8 cellular contexts compared by ENCODE assay signal in the genomic region with DNA sequence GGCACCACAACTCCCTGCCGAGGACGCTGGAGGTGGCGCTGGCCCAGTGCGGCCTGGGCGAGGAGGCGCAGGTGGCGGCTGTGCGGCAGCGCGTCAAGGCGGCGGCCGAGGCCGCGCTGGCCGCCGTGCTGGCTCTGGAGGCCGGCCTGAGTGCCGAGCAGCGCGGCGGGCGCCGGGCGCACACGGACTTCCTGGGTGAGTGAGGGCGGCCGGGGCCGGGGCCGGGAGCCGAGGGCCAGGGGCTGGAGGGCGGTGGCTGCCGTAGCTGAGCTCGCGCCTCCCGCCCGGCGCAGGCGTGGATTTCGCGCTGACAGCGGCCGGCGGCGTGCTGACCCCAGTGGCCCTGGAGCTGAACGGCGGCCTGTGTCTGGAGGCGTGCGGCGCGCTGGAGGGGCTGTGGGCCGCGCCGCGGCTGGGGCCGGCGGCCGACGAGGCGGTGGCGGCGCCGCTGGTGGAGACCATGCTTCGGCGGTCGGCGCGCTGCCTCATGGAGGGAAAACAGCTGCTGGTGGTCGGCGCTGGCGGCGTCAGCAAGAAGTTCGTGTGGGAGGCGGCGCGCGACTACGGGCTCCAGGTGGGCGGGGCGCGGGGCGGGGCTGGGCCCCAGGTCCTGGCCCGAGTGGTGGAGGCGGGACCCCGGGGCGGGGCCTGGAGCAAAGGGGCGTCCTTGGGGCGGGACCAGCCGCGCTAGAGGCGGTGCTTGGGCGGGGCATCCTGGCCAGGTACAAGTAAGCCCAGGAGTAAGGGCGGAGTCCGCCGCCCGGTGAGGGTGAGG. TPM values are rescaled to one million over a fixed set of nuclear protein-coding genes. Genes with fewer than 3 reads are reported as not detected.
DNase-seq lines count a peak whose midpoint lies in the region; ATAC-seq and TF ChIP-seq lines count a peak whose summit lies in the region.

No MANE protein-coding gene starts in this region.

- H3K4me1 Mint-ChIP-seq in activated naive CD8-positive, alpha-beta T cell treated with anti-CD3 and anti-CD28 coated beads, Interleukin-2, amount 10 ng/mL, durations not matched to agents 7 days and 5 days = peaks cover 43% of the 10 kb centered on the region

- peak overlapping the region; percentile 31 for H2BK5ac ChIP-seq in trophoblast cell (ENCODE audit: low read depth, low read length, poor library complexity)

- DNase-seq in NCI-H128 (lab: John Stamatoyannopoulos, UW; ENCODE audit: unreplicated experiment) = peak; percentile 75
- peak; percentile 68 for DNase-seq in SKM-1 treated with dmso at 0.1 percent for 144 hours (lab: John Stamatoyannopoulos, UW; ENCODE audit: unreplicated experiment)
- DNase-seq in activated naive CD8-positive, alpha-beta T cell treated with anti-CD3 and anti-CD28 coated beads, Interleukin-2, amount 10 ng/mL, durations not matched to agents 7 days and 5 days = peak; percentile 100
- peak; percentile 98 for DNase-seq in Right ventricle myocardium superior
- peak; percentile 95 to 98 for DNase-seq in trophoblast cell
- DNase-seq in tibial nerve (ENCODE audit: low spot score in 2 of 2) = peak; percentile 92 to 93

- H3K9me3 Mint-ChIP-seq in activated naive CD8-positive, alpha-beta T cell treated with anti-CD3 and anti-CD28 coated beads, Interleukin-2, amount 10 ng/mL, durations not matched to agents 7 days and 5 days = no peaks in the 10 kb centered on the region

- H3K4me2 ChIP-seq in trophoblast cell (ENCODE audit: low read length) = peak overlapping the region; percentile 98

- H3K36me3 Mint-ChIP-seq in activated naive CD8-positive, alpha-beta T cell treated with anti-CD3 and anti-CD28 coated beads, Interleukin-2, amount 10 ng/mL, durations not matched to agents 7 days and 5 days = no peaks in the 10 kb centered on the region

- peak; percentile 42 to 84 for TF ChIP-seq POLR2A in tibial nerve (IDR thresholded peaks at IDR 0.05)

- H2BK12ac ChIP-seq in trophoblast cell (ENCODE audit: low read length) = peak overlapping the region; percentile 28

- ATAC-seq in HG02623 (IDR thresholded peaks at IDR 0.05; ENCODE audit: unreplicated experiment) = peak; percentile 86
- ATAC-seq in activated naive CD8-positive, alpha-beta T cell treated with anti-CD3 and anti-CD28 coated beads, Interleukin-2, amount 10 ng/mL, durations not matched to agents 7 days and 5 days (ENCODE audit: low read depth) = peak; percentile 75
- ATAC-seq in Right ventricle myocardium superior (ENCODE audit: poor library complexity) = peak; percentile 93

- H3K27ac ChIP-seq in trophoblast cell (ENCODE audit: low read depth, low read length) (peak overlapping the region; percentile 69), tibial nerve (peak overlapping the region; percentile 89 to 94 (median 92))

- peak overlapping the region; percentile 91 for H3K14ac ChIP-seq in trophoblast cell (ENCODE audit: low read length)

- peak in 2 of 5 experiments; percentile 46 to 63 for TF ChIP-seq CTCF in tibial nerve (IDR thresholded peaks at IDR 0.05)

- peaks cover 2% of the 10 kb centered on the region for H3K79me2 ChIP-seq in trophoblast cell (ENCODE audit: control insufficient read depth, insufficient read depth, low read length, poor library complexity)

- H3K27me3 Mint-ChIP-seq in activated naive CD8-positive, alpha-beta T cell treated with anti-CD3 and anti-CD28 coated beads, Interleukin-2, amount 10 ng/mL, durations not matched to agents 7 days and 5 days = no peaks in the 10 kb centered on the region

- H3K4me3 Mint-ChIP-seq in activated naive CD8-positive, alpha-beta T cell treated with anti-CD3 and anti-CD28 coated beads, Interleukin-2, amount 10 ng/mL, durations not matched to agents 7 days and 5 days = peak overlapping the region; percentile 84

- no peak overlapping the region for H2BK120ac ChIP-seq in trophoblast cell (ENCODE audit: insufficient read depth, low read length, poor library complexity)

- H3K4me1 ChIP-seq in trophoblast cell (ENCODE audit: control insufficient read depth in 1 of 2, insufficient read depth in 2 of 2, low read length in 2 of 2) = peaks cover 12 to 14% of the 10 kb centered on the region in 2 experiments
- H3K4me1 ChIP-seq in tibial nerve = peaks cover 0 to 49% (median 32%) of the 10 kb centered on the region in 4 donors

- H4K8ac ChIP-seq in trophoblast cell (ENCODE audit: low read depth, low read length) = peak overlapping the region; percentile 91

- peak overlapping the region; percentile 39 for H3K4ac ChIP-seq in trophoblast cell (ENCODE audit: low read depth, low read length)

- peak; percentile 33 to 74 for TF ChIP-seq EP300 in tibial nerve (IDR thresholded peaks at IDR 0.05)

- WGBS in trophoblast cell (ENCODE audit: extremely low coverage, insufficient coverage, insufficient read length) = no CpG with 5 or more reads among the region's 96 CpGs
- 1 to 2% methylated on average over 18 to 23 of the region's 96 CpGs for WGBS in tibial nerve, 2 donors

- intact Hi-C loops in Right ventricle myocardium superior (cut with DNase I) = no loop called here

- H3K79me1 ChIP-seq in trophoblast cell (ENCODE audit: low read length) = peaks cover 2% of the 10 kb centered on the region

- H3K9me3 ChIP-seq in trophoblast cell (ENCODE audit: insufficient read depth, low read depth, low read length) = peaks cover 2% of the 10 kb centered on the region
- H3K9me3 ChIP-seq in tibial nerve = no peaks in the 10 kb centered on the region

- H3K27ac Mint-ChIP-seq in activated naive CD8-positive, alpha-beta T cell treated with anti-CD3 and anti-CD28 coated beads, Interleukin-2, amount 10 ng/mL, durations not matched to agents 7 days and 5 days = peak overlapping the region; percentile 90

- peak overlapping the region; percentile 69 for H3K9ac ChIP-seq in trophoblast cell (ENCODE audit: low read length)

- H4K91ac ChIP-seq in trophoblast cell (ENCODE audit: low read depth, low read length) = peak overlapping the region; percentile 52

- H3K4me3 ChIP-seq in GM08714 (ENCODE audit: low read length) = peak overlapping the region; percentile 66; the same call in 1 of the 2 replicates
- H3K4me3 ChIP-seq in trophoblast cell (ENCODE audit: low read depth, low read length) = peak overlapping the region; percentile 74
- H3K4me3 ChIP-seq in tibial nerve = peak overlapping the region; percentile 39 to 75 (median 62)

- POLR2A ChIA-PET in activated naive CD8-positive, alpha-beta T cell treated with anti-CD3 and anti-CD28 coated beads, Interleukin-2, amount 10 ng/mL, durations not matched to agents 7 days and 5 days (lab: Charles Lee) = interaction anchor here (0.8 to 16.1 kb wide), 9 partner anchors 9 to 84 kb away, joined by 3 to 412 read pairs (median 30); partner anchors contain the start of genes AIP, PITPNM1, POLD4 and PPP1CA

- no peaks in the 10 kb centered on the region for H3K36me3 ChIP-seq in trophoblast cell (ENCODE audit: control insufficient read depth in 1 of 2, insufficient read depth in 2 of 2, low read length in 2 of 2)
- H3K36me3 ChIP-seq in tibial nerve = no peaks in the 10 kb centered on the region

- peak overlapping the region; percentile 92 for H2AFZ ChIP-seq in trophoblast cell (ENCODE audit: insufficient read depth, low read length, poor library complexity)

- no peak overlapping the region for H3K23ac ChIP-seq in trophoblast cell (ENCODE audit: low read length)

- H3K27me3 ChIP-seq in trophoblast cell (ENCODE audit: insufficient read depth, low read length) = no peaks in the 10 kb centered on the region
- no peaks in the 10 kb centered on the region for H3K27me3 ChIP-seq in tibial nerve

- peak overlapping the region; percentile 72 for H4K12ac ChIP-seq in trophoblast cell (ENCODE audit: low read depth, low read length)

- peak overlapping the region; percentile 68 for H3K18ac ChIP-seq in trophoblast cell (ENCODE audit: low read length)

- H2AK5ac ChIP-seq in trophoblast cell (ENCODE audit: low read length) = peak overlapping the region; percentile 88

RNA-seq across cellular contexts. Expression of gene CARNS1, which starts 5.4 kb away (rescaled TPM):
- total RNA-seq in activated naive CD8-positive, alpha-beta T cell treated with anti-CD3 and anti-CD28 coated beads, Interleukin-2, amount 10 ng/mL, durations not matched to agents 7 days and 5 days = 1 to 10 TPM; 5.5 to 5.6 TPM
- total RNA-seq in Right ventricle myocardium superior (15.0 TPM), tibial nerve (1 to 10 TPM; 1.8 to 5.9 (median 4.3) TPM)
- polyA plus RNA-seq in trophoblast cell (2013) = 0.03 TPM in 2 replicates

RNA-seq across cellular contexts. Expression of gene RPS6KB2, which starts 7.5 kb away (rescaled TPM):
- total RNA-seq in activated naive CD8-positive, alpha-beta T cell treated with anti-CD3 and anti-CD28 coated beads, Interleukin-2, amount 10 ng/mL, durations not matched to agents 7 days and 5 days = 10 to 100 TPM; 69.0 to 71.4 TPM
- 24.6 TPM for total RNA-seq in Right ventricle myocardium superior
- polyA plus RNA-seq in trophoblast cell (2013) = 44.6 and 46.2 TPM in 2 replicates
- total RNA-seq in tibial nerve = 10 to 100 TPM; 36.9 to 69.3 (median 47.1) TPM

RNA-seq across cellular contexts. Expression of gene PTPRCAP, which starts 16.6 kb away (rescaled TPM):
- total RNA-seq in activated naive CD8-positive, alpha-beta T cell treated with anti-CD3 and anti-CD28 coated beads, Interleukin-2, amount 10 ng/mL, durations not matched to agents 7 days and 5 days = 100 to 1,000 TPM; 351 to 371 TPM
- total RNA-seq in Right ventricle myocardium superior (1.0 TPM), tibial nerve (10 to 100 TPM in 3 of 4 donors, 1 to 10 TPM in 1; 6.9 to 18.0 (median 12.8) TPM)
- 0.22 and 0.33 TPM in 2 replicates for polyA plus RNA-seq in trophoblast cell (2013)

RNA-seq across cellular contexts. Expression of gene TBC1D10C, which starts 16.9 kb away (rescaled TPM):
- 100 to 1,000 TPM; 359 to 367 TPM for total RNA-seq in activated naive CD8-positive, alpha-beta T cell treated with anti-CD3 and anti-CD28 coated beads, Interleukin-2, amount 10 ng/mL, durations not matched to agents 7 days and 5 days
- total RNA-seq in Right ventricle myocardium superior (1.00 TPM), tibial nerve (1 to 10 TPM; 1.5 to 4.5 (median 2.2) TPM)
- 0.04 and 0.15 TPM in 2 replicates for polyA plus RNA-seq in trophoblast cell (2013)

RNA-seq across cellular contexts. Expression of gene PPP1CA, which starts 19.2 kb away (rescaled TPM):
- 100 to 1,000 TPM; 290 to 311 TPM for total RNA-seq in activated naive CD8-positive, alpha-beta T cell treated with anti-CD3 and anti-CD28 coated beads, Interleukin-2, amount 10 ng/mL, durations not matched to agents 7 days and 5 days
- total RNA-seq in Right ventricle myocardium superior (103 TPM), tibial nerve (10 to 100 TPM; 50.6 to 97.8 (median 72.7) TPM)
- 208 and 213 TPM in 2 replicates for polyA plus RNA-seq in trophoblast cell (2013)

Comparison
In these comparisons a context has a peak if more than half of its experiments do, and no peak if none do; other contexts are left out.
1. Peak in every context shown above with its lines: DNase-seq, ATAC-seq, H3K4me3 ChIP-seq and H3K27ac ChIP-seq.
2. RNA of gene PTPRCAP, which starts 16.6 kb away (total RNA-seq): 351 to 371 TPM in activated naive CD8-positive, alpha-beta T cell treated with anti-CD3 and anti-CD28 coated beads, Interleukin-2, amount 10 ng/mL, durations not matched to agents 7 days and 5 days; 6.9 to 18.0 TPM in tibial nerve and 1.0 TPM in Right ventricle myocardium superior (single experiment); every median in the first group is over 10 times any median in the second.